Comparison of ENCODE assay signal across 18 cellular contexts in genomic region chr3:72196377-72196929, GRCh38.
DNase-seq lines count a peak whose midpoint lies in the region; ATAC-seq, FAIRE-seq and TF ChIP-seq lines count a peak whose summit lies in the region.
"Had no signal": no experiment of that assay in that cellular context is flagged by ENCODE, and none has a peak within 500 bp of the region (broad histone marks: within the 10 kb centered on the region; RNA-seq: fewer than 3 reads in every experiment).

No MANE protein-coding gene starts in this region.

- H2AFZ ChIP-seq in H1 (ENCODE audit: low read length): 0 out of 2 replicates have a peak overlapping the region, but pooled peaks have one; percentile 14
- H2AFZ ChIP-seq: GM23338 had no signal

- CTCF ChIA-PET in H1 (lab: Charles Lee; ENCODE audit: partially characterized antibody): interaction anchor here (1.0 to 1.9 kb wide), 4 partner anchors 10 to 467 kb away, joined by 3 to 7 read pairs (median 3); no protein-coding TSS in a partner anchor

- no peak for TF ChIP-seq EP300 in H1 (IDR thresholded peaks at IDR 0.05; ENCODE audit: borderline replicate concordance in 1 of 2, low read depth in 2 of 2, low read length in 2 of 2)

- no peak overlapping the region for H4K8ac ChIP-seq in H1 (ENCODE audit: extremely low read depth, insufficient read depth, low read length)

- no peaks in the 10 kb centered on the region for H3K79me1 ChIP-seq in H1 (ENCODE audit: low read depth, low read length)

- H3K23me2 ChIP-seq in H1 (ENCODE audit: low read depth, low read length): no peaks in the 10 kb centered on the region

- no peak for ATAC-seq in HG03354 (IDR thresholded peaks at IDR 0.05; ENCODE audit: poor library complexity, severe bottlenecking, unreplicated experiment)
- no peak for ATAC-seq in heart right ventricle
- ATAC-seq in HG03378 (IDR thresholded peaks at IDR 0.05; ENCODE audit: unreplicated experiment): no peak
- ATAC-seq: A549, GM23338, HCT116 had no signal

- H3K18ac ChIP-seq in H1 (ENCODE audit: extremely low read depth, low read length): no peak overlapping the region

- no peak overlapping the region for H4K5ac ChIP-seq in H1 (ENCODE audit: insufficient read length, low read depth, low read length)

- no peak overlapping the region for H2BK5ac ChIP-seq in H1 (ENCODE audit: low read depth, low read length)

- no peak overlapping the region for H3K9ac ChIP-seq in H1 (replicated peaks in 1 of 4; ENCODE audit: extremely low read depth in 1 of 4, low read depth in 3 of 4, low read length in 3 of 4)

- no peak overlapping the region for H3K4ac ChIP-seq in H1 (replicated peaks; ENCODE audit: insufficient read length, low read depth, low read length)

- no peak for FAIRE-seq in H1 (lab: Jason Lieb, UNC)
- FAIRE-seq: A549 had no signal

- no peaks in the 10 kb centered on the region for H3K79me2 ChIP-seq in H1 (ENCODE audit: control insufficient read depth in 1 of 2, insufficient read depth in 2 of 2, low read length in 2 of 2)

- H3K4me2 ChIP-seq in H1 (ENCODE audit: insufficient read depth in 1 of 2, low read depth in 2 of 2, low read length in 2 of 2): no peak overlapping the region
- H3K4me2 ChIP-seq: A549, GM23338 had no signal

- POLR2A ChIA-PET in H1 (lab: Charles Lee; ENCODE audit: partially characterized antibody): no interaction called here

- TF ChIP-seq RAD21 in H1 (IDR thresholded peaks at IDR 0.05 in 1 of 2, conservative IDR thresholded peaks at IDR 0.05 in 1 of 2; ENCODE audit: low read depth in 2 of 2, low read length in 2 of 2): no peak

- H3K27ac ChIP-seq in H1 (ENCODE audit: low read depth, low read length) (no peak overlapping the region), heart right ventricle (no peak overlapping the region)
- H3K27ac ChIP-seq: 22Rv1, A549, C4-2B, HL-60 had no signal

- H4K20me1 ChIP-seq in H1 (replicated peaks in 1 of 2; ENCODE audit: control insufficient read depth in 1 of 2, insufficient read depth in 2 of 2, low read length in 2 of 2): no peaks in the 10 kb centered on the region

- H3K36me3 ChIP-seq in H1 (ENCODE audit: control insufficient read depth in 2 of 4, insufficient read depth in 4 of 4, low read length in 3 of 4) (0 out of 8 replicates have a peak, but pooled peaks cover 0 to 3% (median 0%) of the 10 kb centered on the region in 4 experiments), heart right ventricle (no peaks in the 10 kb centered on the region)

- intact Hi-C loops in heart right ventricle (cut with DNase I): no loop called here

- H2AK5ac ChIP-seq in H1 (ENCODE audit: low read depth, low read length): no peak overlapping the region

- H2BK120ac ChIP-seq in H1 (replicated peaks; ENCODE audit: low read depth, low read length): no peak overlapping the region

- H3K14ac ChIP-seq in H1 (ENCODE audit: insufficient read length): no peak overlapping the region

- 85% methylated on average over 6 of the region's 6 CpGs; no CpG with 5 or more reads in 1 of the 2 experiments for WGBS in H1 (ENCODE audit: extremely low coverage in 1 of 2, insufficient coverage in 1 of 2, insufficient read length in 1 of 2, insufficient replicate concordance in 2 of 2, low coverage in 1 of 2, low lambda C conversion rate in 2 of 2, missing lambda C conversion rate in 1 of 2), 2 experiments
- WGBS in heart right ventricle, 2 donors: 88 to 91% methylated on average over 6 of the region's 6 CpGs

- H2BK15ac ChIP-seq in H1 (ENCODE audit: low read length): no peak overlapping the region

- H3K27me3 ChIP-seq in H1 (replicated peaks in 1 of 4; ENCODE audit: control insufficient read depth in 3 of 4, extremely low read depth in 1 of 4, insufficient read depth in 3 of 4, low read length in 3 of 4): no peaks in the 10 kb centered on the region
- H3K27me3 ChIP-seq in heart right ventricle: peaks cover 0 to 2% (median 0%) of the 10 kb centered on the region in 7 donors

- H3K9me3 ChIP-seq in H1 (ENCODE audit: insufficient read depth in 2 of 2, low read depth in 1 of 2, low read length in 1 of 2) (peaks cover 9 to 10% of the 10 kb centered on the region in 2 experiments; a peak in 2 of 4 replicates), heart right ventricle (peaks cover 0 to 27% (median 9%) of the 10 kb centered on the region in 11 donors)

- H2BK12ac ChIP-seq in H1 (ENCODE audit: low read depth, low read length): no peak overlapping the region

- H3K4me1 ChIP-seq in H1 (replicated peaks in 1 of 4; ENCODE audit: control insufficient read depth in 3 of 4, insufficient read depth in 4 of 4, low read length in 3 of 4): peaks cover 0 to 3% (median 0%) of the 10 kb centered on the region in 4 experiments; a peak in 1 of 7 replicates
- H3K4me1 ChIP-seq in heart right ventricle: no peaks in the 10 kb centered on the region
- H3K4me1 ChIP-seq: A549 had no signal

- no peak for TF ChIP-seq CTCF in H1 (IDR thresholded peaks at IDR 0.05; ENCODE audit: control extremely low read depth in 1 of 3, insufficient read depth in 1 of 3, low read depth in 1 of 3, low read length in 3 of 3)
- TF ChIP-seq CTCF in heart right ventricle (IDR thresholded peaks at IDR 0.05): no peak

- H3K4me3 ChIP-seq in H1 (ENCODE audit: extremely low read depth in 1 of 4, insufficient read depth in 2 of 4, low read depth in 3 of 4, low read length in 4 of 4) (no peak overlapping the region), heart right ventricle (no peak overlapping the region)
- H3K4me3 ChIP-seq: A549, GM23338 had no signal

- no peak for TF ChIP-seq POLR2A in H1 (IDR thresholded peaks at IDR 0.05; ENCODE audit: control extremely low read depth in 1 of 2, low read depth in 2 of 2, low read length in 2 of 2)

- no peak overlapping the region for H3K56ac ChIP-seq in H1 (replicated peaks; ENCODE audit: insufficient read length, low read depth, low read length)

- DNase-seq in NCI-H82 (lab: John Stamatoyannopoulos, UW) (peak; percentile 1), NCI-H82 treated with DMSO at 0.1 percent for 48 hours (lab: John Stamatoyannopoulos, UW; ENCODE audit: unreplicated experiment) (no peak), H1 (ENCODE audit: low read depth in 1 of 2, low spot score in 2 of 2) (no peak), left kidney (ENCODE audit: low read depth, low spot score) (peak; percentile 52), heart right ventricle (no peak)
- DNase-seq: AML-193; Calu3; CD4-positive, alpha-beta memory T cell; GF-D8; H7 had no signal

- no peak overlapping the region for H3K23ac ChIP-seq in H1 (ENCODE audit: insufficient read length)

- H2BK20ac ChIP-seq in H1 (ENCODE audit: low read length): no peak overlapping the region

- no peak overlapping the region for H4K91ac ChIP-seq in H1 (replicated peaks; ENCODE audit: insufficient read length, low read length)

TF ChIP-seq in H1, 55 proteins besides CTCF, POLR2A, EP300 and RAD21:
- no peak for TF ChIP-seq NRF1 (IDR thresholded peaks at IDR 0.05; ENCODE audit: low read depth, low read length)
- TF ChIP-seq BCL11A (IDR thresholded peaks at IDR 0.05; ENCODE audit: low read depth in 2 of 2, low read length in 2 of 2): no peak
- TF ChIP-seq CBX5 (IDR thresholded peaks at IDR 0.05; ENCODE audit: low read depth, low read length): no peak
- TF ChIP-seq GABPA (IDR thresholded peaks at IDR 0.05; ENCODE audit: borderline replicate concordance, insufficient read depth, low read length): no peak
- no peak for TF ChIP-seq CTBP2 (IDR thresholded peaks at IDR 0.05; ENCODE audit: borderline replicate concordance, insufficient read depth, insufficient read length, low read length)
- TF ChIP-seq NANOG (IDR thresholded peaks at IDR 0.05; ENCODE audit: insufficient read depth, low read depth, low read length, poor library complexity, severe bottlenecking): no peak
- no peak for TF ChIP-seq GTF2F1 (IDR thresholded peaks at IDR 0.05; ENCODE audit: borderline replicate concordance, low read depth, low read length)

Comparison
In these comparisons a context has a peak if more than half of its experiments do, and no peak if none do; other contexts are left out.
1. DNase-seq: peak in NCI-H82 (single experiment) and left kidney (single experiment); none in NCI-H82 treated with DMSO at 0.1 percent for 48 hours (single experiment), H1 (0 of 2) and heart right ventricle (0 of 2).